Comparison of ENCODE assay signal across 14 cellular contexts in the genomic region with DNA sequence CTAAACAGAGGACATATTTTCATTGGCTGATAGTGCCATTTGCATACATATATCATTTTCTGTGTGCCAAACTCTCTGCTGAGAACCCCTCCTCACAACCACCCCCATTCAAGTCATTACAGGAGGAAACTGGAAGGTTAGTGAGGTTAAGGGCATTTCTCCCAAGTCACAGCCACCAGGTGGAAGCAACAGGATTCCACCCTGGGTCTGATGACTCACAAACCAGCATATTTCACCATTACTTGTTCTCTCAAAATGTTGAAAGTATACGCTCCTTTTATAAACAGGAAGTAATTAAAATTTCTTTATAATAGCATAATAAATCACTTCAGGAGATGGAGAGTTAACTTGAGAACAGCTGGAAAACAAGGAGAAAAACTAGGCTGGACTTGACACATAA.
DNase-seq lines count a peak whose midpoint lies in the region; ATAC-seq and TF ChIP-seq lines count a peak whose summit lies in the region.
"Had no signal": no experiment of that assay in that cellular context is flagged by ENCODE, and none has a peak within 500 bp of the region (broad histone marks: within the 10 kb centered on the region; RNA-seq: fewer than 3 reads in every experiment).

No MANE protein-coding gene starts in this region.

- H4K20me1 ChIP-seq in smooth muscle cell (ENCODE audit: low read depth) = no peaks in the 10 kb centered on the region
- no peaks in the 10 kb centered on the region for H4K20me1 ChIP-seq in Karpas-422 (ENCODE audit: insufficient read depth, low read depth, low read length)

- H3K4me2 ChIP-seq in smooth muscle cell (no peak overlapping the region), Karpas-422 (ENCODE audit: low read depth, low read length, poor library complexity, severe bottlenecking) (no peak overlapping the region)
- H3K4me2 ChIP-seq: A549 had no signal

- H3K36me3 ChIP-seq in smooth muscle cell (ENCODE audit: low read depth) (no peaks in the 10 kb centered on the region), Karpas-422 (ENCODE audit: insufficient read depth, low read length) (no peaks in the 10 kb centered on the region), transverse colon (no peaks in the 10 kb centered on the region)
- H3K36me3 ChIP-seq: neutrophil had no signal

- H3K9ac ChIP-seq in smooth muscle cell (ENCODE audit: low read depth) (no peak overlapping the region), Karpas-422 (ENCODE audit: low read length) (no peak overlapping the region)

- H3K27ac ChIP-seq in smooth muscle cell (ENCODE audit: low read depth) (peak overlapping the region; percentile 52), Karpas-422 (ENCODE audit: low read length) (no peak overlapping the region), transverse colon (no peak overlapping the region)
- H3K27ac ChIP-seq: A549, neutrophil had no signal

- TF ChIP-seq CTCF in smooth muscle cell (IDR thresholded peaks at IDR 0.05; ENCODE audit: borderline replicate concordance, insufficient read depth, poor library complexity, severe bottlenecking) = peak; percentile 8
- TF ChIP-seq CTCF in transverse colon (IDR thresholded peaks at IDR 0.05) = no peak

- DNase-seq in NCI-H1417 (lab: John Stamatoyannopoulos, UW) = peak in 2 of 3 experiments; percentile 11 to 64
- no peak for DNase-seq in NCI-H1417 treated with DMSO at 0.1 percent for 48 hours (lab: John Stamatoyannopoulos, UW)
- peak; percentile 6 for DNase-seq in RKO (ENCODE audit: low spot score)
- DNase-seq in fibroblast of gingiva (ENCODE audit: low read depth) = peak; percentile 52
- DNase-seq in smooth muscle cell (lab: John Stamatoyannopoulos, UW; ENCODE audit: unreplicated experiment) = no peak
- no peak for DNase-seq in Karpas-422
- DNase-seq in transverse colon = no peak
- DNase-seq: activated CD4-positive, alpha-beta T cell treated with anti-CD3 and anti-CD28 coated beads, Interleukin-2, amount 10 ng/mL, durations not matched to agents 24 days and 14 days; activated gamma-delta T cell; kidney; NCI-H2227 treated with DMSO at 0.1 percent for 48 hours had no signal

- H3K4me1 ChIP-seq in smooth muscle cell (ENCODE audit: low read depth) (peaks cover 22% of the 10 kb centered on the region), Karpas-422 (ENCODE audit: low read length) (peaks cover 14% of the 10 kb centered on the region), transverse colon (no peaks in the 10 kb centered on the region)
- H3K4me1 ChIP-seq: A549 had no signal

- H3K9me3 ChIP-seq in smooth muscle cell (replicated peaks; ENCODE audit: low read depth) (no peaks in the 10 kb centered on the region), Karpas-422 (ENCODE audit: low read length) (no peaks in the 10 kb centered on the region), transverse colon (no peaks in the 10 kb centered on the region)
- H3K9me3 ChIP-seq: A549, neutrophil had no signal

- TF ChIP-seq EP300 in transverse colon (IDR thresholded peaks at IDR 0.05; ENCODE audit: low read depth) = no peak

- peaks cover 4% of the 10 kb centered on the region for H3K27me3 ChIP-seq in smooth muscle cell (ENCODE audit: low read depth)
- no peaks in the 10 kb centered on the region for H3K27me3 ChIP-seq in Karpas-422 (ENCODE audit: low read length)
- no peaks in the 10 kb centered on the region for H3K27me3 ChIP-seq in transverse colon

- H3K9me2 ChIP-seq in Karpas-422 (replicated peaks; ENCODE audit: insufficient read depth, low read length) = no peaks in the 10 kb centered on the region

- H3K79me2 ChIP-seq in smooth muscle cell (ENCODE audit: low read depth) (no peaks in the 10 kb centered on the region), Karpas-422 (ENCODE audit: low read length) (no peaks in the 10 kb centered on the region)

- 13% methylated on average over 1 of the region's 1 CpG for WGBS in smooth muscle cell (ENCODE audit: low lambda C conversion rate)
- 13 to 33% methylated on average over 1 of the region's 1 CpG for WGBS in transverse colon (ENCODE audit: low coverage in 1 of 2), 2 donors

- H2AFZ ChIP-seq in smooth muscle cell (ENCODE audit: low read depth) (no peak overlapping the region), Karpas-422 (ENCODE audit: low read length) (no peak overlapping the region)

- in situ Hi-C loops in transverse colon (cut with MboI; ENCODE audit: low pct_ligation_motif_present in 1 of 4, low pct_unique_long_range_greater_than_20kb in 1 of 4, low sequenced_read_pairs in 3 of 4) = loop anchor here in 1 of 4 donors (25.0 kb wide), 1 partner anchor 398 kb away; the partner anchor contains the start of gene WNT5A

- H3K4me3 ChIP-seq in smooth muscle cell = no peak overlapping the region
- no peak overlapping the region for H3K4me3 ChIP-seq in Karpas-422 (ENCODE audit: low read length)
- no peak overlapping the region for H3K4me3 ChIP-seq in transverse colon
- H3K4me3 ChIP-seq: A549 had no signal

- intact Hi-C loops in transverse colon (cut with DNase I; ENCODE audit: low total_unique reads) = no loop called here

- no peak for TF ChIP-seq POLR2A in transverse colon (IDR thresholded peaks at IDR 0.05)

- ATAC-seq in GM18861 (IDR thresholded peaks at IDR 0.05; ENCODE audit: unreplicated experiment) = no peak
- ATAC-seq: A549 had no signal

- H3F3A ChIP-seq in smooth muscle cell (ENCODE audit: low read depth) = no peaks in the 10 kb centered on the region

Comparison
In these comparisons a context has a peak if more than half of its experiments do, and no peak if none do; other contexts are left out.
1. DNase-seq: peak in NCI-H1417 (2 of 3), RKO (single experiment) and fibroblast of gingiva (single experiment); none in NCI-H1417 treated with DMSO at 0.1 percent for 48 hours (single experiment), smooth muscle cell (single experiment), Karpas-422 (single experiment) and transverse colon (single experiment).